21 cellular contexts compared by ENCODE assay signal in genomic region chr1:203473281-203473680, GRCh38. TPM values are rescaled to one million over a fixed set of nuclear protein-coding genes. Genes with fewer than 3 reads are reported as not detected.
DNase-seq lines count a peak whose midpoint lies in the region; ATAC-seq, FAIRE-seq and TF ChIP-seq lines count a peak whose summit lies in the region.
"Had no signal": no experiment of that assay in that cellular context is flagged by ENCODE, and none has a peak within 500 bp of the region (broad histone marks: within the 10 kb centered on the region; RNA-seq: fewer than 3 reads in every experiment).

No MANE protein-coding gene starts in this region.

- no peak for TF ChIP-seq CTCF in kidney (IDR thresholded peaks at IDR 0.05; ENCODE audit: borderline replicate concordance, extremely low read depth, insufficient read depth)
- TF ChIP-seq CTCF in testis (IDR thresholded peaks at IDR 0.05) = no peak
- no peak for TF ChIP-seq CTCF in vagina (IDR thresholded peaks at IDR 0.05)
- no peak for TF ChIP-seq CTCF in PC-9 (conservative IDR thresholded peaks at IDR 0.05)

- no peaks in the 10 kb centered on the region for H4K20me1 ChIP-seq in PC-9 (ENCODE audit: insufficient read depth)
- no peaks in the 10 kb centered on the region for H4K20me1 ChIP-seq in Karpas-422 (ENCODE audit: insufficient read depth, low read depth, low read length)

- no peak overlapping the region for H3K4me2 ChIP-seq in PC-9
- no peak overlapping the region for H3K4me2 ChIP-seq in Karpas-422 (ENCODE audit: low read depth, low read length, poor library complexity, severe bottlenecking)
- H3K4me2 ChIP-seq: A549 had no signal

- no peak for ATAC-seq in right cardiac atrium
- ATAC-seq in Right ventricle myocardium inferior = no peak
- ATAC-seq in HG02884 (IDR thresholded peaks at IDR 0.05; ENCODE audit: unreplicated experiment) = no peak
- ATAC-seq: A549 had no signal

- H3K79me2 ChIP-seq in PC-9 (ENCODE audit: low read depth) (no peaks in the 10 kb centered on the region), Karpas-422 (ENCODE audit: low read length) (no peaks in the 10 kb centered on the region)

- FAIRE-seq in kidney (lab: Jason Lieb, UNC) = no peak
- FAIRE-seq: A549, G401.6, GM12891, H1 had no signal

- no peak overlapping the region for H3K27ac ChIP-seq in right cardiac atrium (ENCODE audit: low read length)
- no peak overlapping the region for H3K27ac ChIP-seq in kidney (ENCODE audit: low read depth in 2 of 2, low read length in 2 of 2)
- no peak overlapping the region for H3K27ac ChIP-seq in testis
- H3K27ac ChIP-seq in vagina = peak overlapping the region; percentile 93
- no peak overlapping the region for H3K27ac ChIP-seq in PC-9
- H3K27ac ChIP-seq in Karpas-422 (ENCODE audit: low read length) = no peak overlapping the region
- H3K27ac ChIP-seq: A549, C4-2B had no signal

- DNase-seq in right cardiac atrium (peak in 2 of 3 donors; percentile 17 to 30), Right ventricle myocardium inferior (ENCODE audit: missing footprints) (no peak), kidney (peak; percentile 7), testis (peak; percentile 76), vagina (ENCODE audit: extremely low spot score in 2 of 2) (no peak), PC-9 (no peak), Karpas-422 (no peak)
- DNase-seq: BE2C; CD4-positive, alpha-beta memory T cell; DMS153; DMS79 treated with DMSO at 0.1 percent for 48 hours; EL had no signal

- intact Hi-C loops in right cardiac atrium (cut with DNase I) (no loop called here), Right ventricle myocardium inferior (cut with DNase I) (no loop called here), kidney (cut with DNase I) (no loop called here), testis (cut with DNase I; ENCODE audit: low total_unique reads) (no loop called here), vagina (cut with DNase I) (no loop called here), PC-9 (cut with micrococcal nuclease; ENCODE audit: unreplicated experiment) (no loop called here)

- POLR2A ChIA-PET in PC-9 (lab: Charles Lee; ENCODE audit: unreplicated experiment) = interaction anchor here (0.6 kb wide), 1 partner anchor 402 kb away, joined by 3 read pairs; no protein-coding TSS in a partner anchor

- no peaks in the 10 kb centered on the region for H3K9me2 ChIP-seq in PC-9 (ENCODE audit: insufficient read depth)
- H3K9me2 ChIP-seq in Karpas-422 (replicated peaks; ENCODE audit: insufficient read depth, low read length) = no peaks in the 10 kb centered on the region

- no peaks in the 10 kb centered on the region for H3K4me1 ChIP-seq in right cardiac atrium (ENCODE audit: control insufficient read depth, insufficient read depth, low read length)
- peaks cover 0 to 6% of the 10 kb centered on the region in 2 donors for H3K4me1 ChIP-seq in kidney (ENCODE audit: control insufficient read depth in 1 of 2, insufficient read depth in 1 of 2, low read depth in 1 of 2, low read length in 2 of 2)
- peaks cover 10% of the 10 kb centered on the region for H3K4me1 ChIP-seq in testis
- H3K4me1 ChIP-seq in vagina = peaks cover 10% of the 10 kb centered on the region
- peaks cover 4% of the 10 kb centered on the region; the same call in 1 of the 2 replicates for H3K4me1 ChIP-seq in PC-9 (replicated peaks; ENCODE audit: insufficient read depth)
- H3K4me1 ChIP-seq in Karpas-422 (ENCODE audit: low read length) = 0 out of 2 replicates have a peak, but pooled peaks cover 5% of the 10 kb centered on the region
- H3K4me1 ChIP-seq: A549, HAP-1 had no signal

- H3K9me3 ChIP-seq in right cardiac atrium (ENCODE audit: control insufficient read depth, low read length) = no peaks in the 10 kb centered on the region
- no peaks in the 10 kb centered on the region for H3K9me3 ChIP-seq in kidney (ENCODE audit: control insufficient read depth in 1 of 2, low read length in 2 of 2)
- H3K9me3 ChIP-seq in testis = no peaks in the 10 kb centered on the region
- H3K9me3 ChIP-seq in vagina = no peaks in the 10 kb centered on the region
- no peaks in the 10 kb centered on the region for H3K9me3 ChIP-seq in PC-9 (ENCODE audit: insufficient read depth, low read depth)
- no peaks in the 10 kb centered on the region for H3K9me3 ChIP-seq in Karpas-422 (ENCODE audit: low read length)
- H3K9me3 ChIP-seq: A549, BE2C, HAP-1 had no signal

- H3K27me3 ChIP-seq in right cardiac atrium (ENCODE audit: control insufficient read depth, insufficient read depth) (no peaks in the 10 kb centered on the region), testis (no peaks in the 10 kb centered on the region), vagina (no peaks in the 10 kb centered on the region), PC-9 (ENCODE audit: insufficient read depth, low read depth) (peaks cover 7% of the 10 kb centered on the region; the same call in 1 of the 2 replicates), Karpas-422 (ENCODE audit: low read length) (0 out of 2 replicates have a peak, but pooled peaks cover 3% of the 10 kb centered on the region)
- H3K27me3 ChIP-seq: BE2C had no signal

- H3K9ac ChIP-seq in kidney (ENCODE audit: low read length in 2 of 2) (no peak overlapping the region), Karpas-422 (ENCODE audit: low read length) (no peak overlapping the region)

- CTCF ChIA-PET in PC-9 (lab: Charles Lee) = interaction anchor here (0.6 to 0.7 kb wide), 2 partner anchors 76 to 466 kb away, joined by 3 to 5 read pairs; no protein-coding TSS in a partner anchor

- H3F3A ChIP-seq in PC-9 (ENCODE audit: insufficient read depth, low read depth) = no peaks in the 10 kb centered on the region

- H3K4me3 ChIP-seq in right cardiac atrium (ENCODE audit: low read length) (no peak overlapping the region), kidney (ENCODE audit: low read length in 2 of 2) (no peak overlapping the region), testis (no peak overlapping the region), vagina (no peak overlapping the region), PC-9 (no peak overlapping the region), Karpas-422 (ENCODE audit: low read length) (no peak overlapping the region)
- H3K4me3 ChIP-seq: A549, HAP-1 had no signal

- H3K36me3 ChIP-seq in kidney (ENCODE audit: control insufficient read depth in 1 of 2, insufficient read depth in 2 of 2, low read length in 2 of 2) (no peaks in the 10 kb centered on the region), testis (ENCODE audit: low read depth, missing control alignments) (no peaks in the 10 kb centered on the region), vagina (no peaks in the 10 kb centered on the region), PC-9 (ENCODE audit: low read depth) (no peaks in the 10 kb centered on the region), Karpas-422 (ENCODE audit: insufficient read depth, low read length) (no peaks in the 10 kb centered on the region)
- H3K36me3 ChIP-seq: BE2C, HAP-1 had no signal

- TF ChIP-seq POLR2A in testis (IDR thresholded peaks at IDR 0.05) (no peak), vagina (IDR thresholded peaks at IDR 0.05) (no peak)

- 15% methylated on average over 4 of the region's 4 CpGs for WGBS in right cardiac atrium
- WGBS in testis, 2 donors = 64 to 68% methylated on average over 4 of the region's 4 CpGs

- BruUV-seq in PC-9 (replicated peaks; lab: Mats Ljungman, UMichigan) = no TSS peak

- H2AFZ ChIP-seq in PC-9 = no peak overlapping the region
- H2AFZ ChIP-seq in Karpas-422 (ENCODE audit: low read length) = no peak overlapping the region

RNA-seq across cellular contexts. Expression of gene PRELP, which starts 2.3 kb away (rescaled TPM):
- 100 to 1,000 TPM in 1 of 4 donors, 10 to 100 TPM in 3; 43.9 to 109 (median 67.4) TPM for total RNA-seq in right cardiac atrium
- polyA plus RNA-seq in right cardiac atrium = 61.9 TPM
- total RNA-seq in Right ventricle myocardium inferior = 27.1 TPM
- 24.5 TPM for total RNA-seq in kidney
- 9.5 TPM for polyA plus RNA-seq in kidney (ENCODE audit: insufficient read depth, low read depth, low replicate concordance)
- total RNA-seq in testis = 1 to 10 TPM; 9.6 to 10.0 TPM
- 26.5 TPM for polyA plus RNA-seq in testis (ENCODE audit: insufficient read depth, low read depth, low replicate concordance)
- total RNA-seq in vagina = 128 TPM
- total RNA-seq in PC-9 (2021) = not detected in 2 replicates
- total RNA-seq in Karpas-422 (2014; rRNA removed; shearing (Covaris generic); ENCODE audit: low replicate concordance) = not detected in 2 replicates
- total RNA-seq: CD4-positive, alpha-beta memory T cell had no signal
- polyA plus RNA-seq: A549; CD4-positive, alpha-beta memory T cell had no signal

RNA-seq across cellular contexts. Expression of gene OPTC, which starts 20.7 kb away (rescaled TPM):
- total RNA-seq in right cardiac atrium = not detected
- not detected for polyA plus RNA-seq in right cardiac atrium
- not detected for total RNA-seq in Right ventricle myocardium inferior
- total RNA-seq in kidney = not detected
- not detected for polyA plus RNA-seq in kidney (ENCODE audit: insufficient read depth, low read depth, low replicate concordance)
- under 1 TPM; 0.55 to 0.87 TPM for total RNA-seq in testis
- polyA plus RNA-seq in testis (ENCODE audit: insufficient read depth, low read depth, low replicate concordance) = 1.1 TPM
- total RNA-seq in vagina = not detected
- not detected in 2 replicates for total RNA-seq in PC-9 (2021)
- not detected in 2 replicates for total RNA-seq in Karpas-422 (2014; rRNA removed; shearing (Covaris generic); ENCODE audit: low replicate concordance)
- total RNA-seq: CD4-positive, alpha-beta memory T cell; HT1080 had no signal
- polyA plus RNA-seq: A549; AG04450; CD4-positive, alpha-beta memory T cell had no signal

Comparison
In these comparisons a context has a peak if more than half of its experiments do, and no peak if none do; other contexts are left out.
1. DNase-seq: peak in right cardiac atrium (2 of 3), kidney (single experiment) and testis (single experiment); none in Right ventricle myocardium inferior (single experiment), vagina (0 of 2), PC-9 (0 of 2) and Karpas-422 (single experiment).
2. RNA of gene PRELP, which starts 2.3 kb away (total RNA-seq): 128 TPM in vagina (single experiment), 43.9 to 109 TPM in right cardiac atrium, 27.1 TPM in Right ventricle myocardium inferior (single experiment), 24.5 TPM in kidney (single experiment) and 9.6 to 10.0 TPM in testis; not detected in PC-9 and not detected in Karpas-422; every median in the first group is over 10 times any median in the second.